Comparison of ENCODE assay signal across 21 cellular contexts in genomic region chr5:130845049-130845765, GRCh38.
"Had no signal": no experiment of that assay in that cellular context is flagged by ENCODE, and none has a peak within 500 bp of the region (broad histone marks: within the 10 kb centered on the region; RNA-seq: fewer than 3 reads in every experiment).

No MANE protein-coding gene starts in this region.

- H3K9me3 ChIP-seq: lower lobe of right lung had no signal

- ATAC-seq: foreskin keratinocyte, gastroesophageal sphincter, heart left ventricle, left lung, left ventricle myocardium superior, lower lobe of right lung had no signal

- H3K27me3 ChIP-seq: esophagus muscularis mucosa, gastroesophageal sphincter, heart left ventricle, hepatocyte, left lung had no signal

- H3K27ac ChIP-seq: coronary artery, dorsolateral prefrontal cortex, esophagus muscularis mucosa, foreskin keratinocyte, gastroesophageal sphincter, heart left ventricle, hepatocyte, left lung, lower lobe of right lung had no signal

- FAIRE-seq: endothelial cell of umbilical vein, frontal cortex, kidney had no signal

- DNase-seq: dermis blood vessel endothelial cell; dorsolateral prefrontal cortex; effector CD4-positive, alpha-beta T cell; effector memory CD4-positive, alpha-beta T cell; foreskin keratinocyte; heart left ventricle; hypothalamus; immature natural killer cell; islet precursor cell; kidney; kidney glomerular epithelial cell; left lung; left ventricle myocardium superior; lower lobe of right lung; mesenchymal stem cell had no signal

- H3K36me3 ChIP-seq: esophagus muscularis mucosa, gastroesophageal sphincter, heart left ventricle, left lung, lower lobe of right lung had no signal

- H3K4me1 ChIP-seq: esophagus muscularis mucosa, foreskin keratinocyte, gastroesophageal sphincter, heart left ventricle, left lung, lower lobe of right lung had no signal

- H3K4me3 ChIP-seq: coronary artery, dorsolateral prefrontal cortex, esophagus muscularis mucosa, gastroesophageal sphincter, heart left ventricle, hepatocyte, left lung, lower lobe of right lung had no signal
